In genomic region chr1:29460211-29460610, GRCh38 we compare ENCODE assay signal across 20 cellular contexts.
DNase-seq lines count a peak whose midpoint lies in the region; ATAC-seq and TF ChIP-seq lines count a peak whose summit lies in the region.
"Had no signal": no experiment of that assay in that cellular context is flagged by ENCODE, and none has a peak within 500 bp of the region (broad histone marks: within the 10 kb centered on the region; RNA-seq: fewer than 3 reads in every experiment).

No MANE protein-coding gene starts in this region.

- H3K27ac ChIP-seq in endodermal cell (ENCODE audit: low read depth, low read length) (no peak overlapping the region), spleen (no peak overlapping the region)
- H3K27ac ChIP-seq: BLaER1, SK-N-MC had no signal

- H3K4me3 ChIP-seq in endodermal cell (ENCODE audit: low read length) (no peak overlapping the region), spleen (no peak overlapping the region)
- H3K4me3 ChIP-seq: BLaER1, SK-N-MC had no signal

- no peak overlapping the region for H3K9ac ChIP-seq in endodermal cell (ENCODE audit: extremely low read depth, low read length, poor library complexity, severe bottlenecking)
- H3K9ac ChIP-seq: BLaER1 had no signal

- peaks cover 19% of the 10 kb centered on the region in 2 donors for H3K27me3 Mint-ChIP-seq in natural killer cell treated with Interleukin-12 subunit alpha and Interleukin-12 subunit beta and Interleukin-15 and Interleukin-18, amount 100 ng/mL, for 72 hours
- H3K27me3 Mint-ChIP-seq in natural killer cell (ENCODE audit: low read depth in 2 of 2): peaks cover 2 to 10% of the 10 kb centered on the region in 2 donors
- H3K27me3 Mint-ChIP-seq in endodermal cell (ENCODE audit: insufficient read depth): peaks cover 3% of the 10 kb centered on the region
- H3K27me3 Mint-ChIP-seq: CD4-positive, CD25-positive, alpha-beta regulatory T cell had no signal

- H3K4me1 ChIP-seq in endodermal cell (ENCODE audit: control insufficient read depth, insufficient read depth, low read length) (no peaks in the 10 kb centered on the region), spleen (no peaks in the 10 kb centered on the region)
- H3K4me1 ChIP-seq: BLaER1 had no signal

- ATAC-seq in natural killer cell treated with Interleukin-12 subunit alpha and Interleukin-12 subunit beta and Interleukin-15 and Interleukin-18, amount 100 ng/mL, for 72 hours: peak; percentile 17 to 29
- ATAC-seq in natural killer cell (no peak), HG02763 (IDR thresholded peaks at IDR 0.05; ENCODE audit: unreplicated experiment) (no peak)
- ATAC-seq: HCT116, Panc1 had no signal

- no peak for TF ChIP-seq CTCF in natural killer cell (IDR thresholded peaks at IDR 0.05)
- no peak for TF ChIP-seq CTCF in endodermal cell (conservative IDR thresholded peaks at IDR 0.05)
- no peak for TF ChIP-seq CTCF in spleen (IDR thresholded peaks at IDR 0.05 in 8 of 11, conservative IDR thresholded peaks at IDR 0.05 in 3 of 11)

- peaks cover 2% of the 10 kb centered on the region for H3K36me3 Mint-ChIP-seq in natural killer cell treated with Interleukin-12 subunit alpha and Interleukin-12 subunit beta and Interleukin-15 and Interleukin-18, amount 100 ng/mL, for 72 hours
- no peaks in the 10 kb centered on the region for H3K36me3 Mint-ChIP-seq in natural killer cell
- H3K36me3 Mint-ChIP-seq in endodermal cell (ENCODE audit: low read depth): no peaks in the 10 kb centered on the region
- H3K36me3 Mint-ChIP-seq: CD4-positive, CD25-positive, alpha-beta regulatory T cell had no signal

- TF ChIP-seq POLR2A in spleen (IDR thresholded peaks at IDR 0.05): no peak

- intact Hi-C loops in natural killer cell (cut with micrococcal nuclease) (no loop called here), spleen (cut with DNase I; ENCODE audit: low total_unique reads) (no loop called here)

- H3K36me3 ChIP-seq in endodermal cell (ENCODE audit: control insufficient read depth, insufficient read depth, low read length): no peaks in the 10 kb centered on the region
- H3K36me3 ChIP-seq in spleen: no peaks in the 10 kb centered on the region
- H3K36me3 ChIP-seq: BLaER1 had no signal

- H3K9me3 ChIP-seq in endodermal cell (ENCODE audit: control insufficient read depth, low read length) (peaks cover 4% of the 10 kb centered on the region), spleen (peaks cover 0 to 23% (median 13%) of the 10 kb centered on the region in 8 donors)

- no peaks in the 10 kb centered on the region for H3K27me3 ChIP-seq in endodermal cell (ENCODE audit: control insufficient read depth, insufficient read depth, low read length, poor library complexity, severe bottlenecking)
- peaks cover 0 to 30% (median 0%) of the 10 kb centered on the region in 7 donors for H3K27me3 ChIP-seq in spleen (replicated peaks in 1 of 7)

- no peak overlapping the region for H3K27ac Mint-ChIP-seq in natural killer cell treated with Interleukin-12 subunit alpha and Interleukin-12 subunit beta and Interleukin-15 and Interleukin-18, amount 100 ng/mL, for 72 hours
- no peak overlapping the region for H3K27ac Mint-ChIP-seq in natural killer cell
- H3K27ac Mint-ChIP-seq in endodermal cell: no peak overlapping the region
- H3K27ac Mint-ChIP-seq: CD4-positive, CD25-positive, alpha-beta regulatory T cell had no signal

- WGBS in endodermal cell (ENCODE audit: insufficient coverage in 1 of 2, insufficient read length in 1 of 2), 2 experiments: 86% methylated on average over 3 of the region's 3 CpGs; no CpG with 5 or more reads in 1 of the 2 experiments
- 57 to 90% (median 64%) methylated on average over 2 to 3 of the region's 3 CpGs for WGBS in spleen, 5 donors

- peak; percentile 29 for DNase-seq in natural killer cell treated with Interleukin-12 subunit alpha and Interleukin-12 subunit beta and Interleukin-15 and Interleukin-18, amount 100 ng/mL, for 72 hours (ENCODE audit: low spot score)
- DNase-seq in natural killer cell (no peak), endodermal cell (peak; percentile 22), spleen (peak; percentile 49), SIG-M5 treated with dmso at 0.1 percent for 504 hours (lab: John Stamatoyannopoulos, UW; ENCODE audit: unreplicated experiment) (no peak)
- DNase-seq in activated CD8-positive, alpha-beta memory T cell treated with anti-CD3 and anti-CD28 coated beads, Interleukin-2, amount 50 U/mL, for 4 hours: no peak
- DNase-seq: CD4-positive, CD25-positive, alpha-beta regulatory T cell; KG1; MM.1S; NCI-H1048; NCI-H1694; NCI-H2029 treated with DMSO at 0.1 percent for 48 hours; NCI-H226; NCI-H510A; SHP77 treated with DMSO at 0.1 percent for 48 hours had no signal

- no peaks in the 10 kb centered on the region for H3K4me1 Mint-ChIP-seq in natural killer cell treated with Interleukin-12 subunit alpha and Interleukin-12 subunit beta and Interleukin-15 and Interleukin-18, amount 100 ng/mL, for 72 hours (ENCODE audit: low read depth in 2 of 2)
- no peaks in the 10 kb centered on the region for H3K4me1 Mint-ChIP-seq in natural killer cell
- peaks cover 15% of the 10 kb centered on the region for H3K4me1 Mint-ChIP-seq in endodermal cell
- H3K4me1 Mint-ChIP-seq: CD4-positive, CD25-positive, alpha-beta regulatory T cell had no signal

- no peak overlapping the region for H3K4me3 Mint-ChIP-seq in natural killer cell treated with Interleukin-12 subunit alpha and Interleukin-12 subunit beta and Interleukin-15 and Interleukin-18, amount 100 ng/mL, for 72 hours
- H3K4me3 Mint-ChIP-seq in natural killer cell (no peak overlapping the region), endodermal cell (no peak overlapping the region)
- H3K4me3 Mint-ChIP-seq: CD4-positive, CD25-positive, alpha-beta regulatory T cell had no signal

- peaks cover 2% of the 10 kb centered on the region for H3K9me3 Mint-ChIP-seq in natural killer cell treated with Interleukin-12 subunit alpha and Interleukin-12 subunit beta and Interleukin-15 and Interleukin-18, amount 100 ng/mL, for 72 hours
- peaks cover 0 to 2% of the 10 kb centered on the region in 2 donors for H3K9me3 Mint-ChIP-seq in natural killer cell
- peaks cover 19% of the 10 kb centered on the region for H3K9me3 Mint-ChIP-seq in endodermal cell

Comparison
In these comparisons a context has a peak if more than half of its experiments do, and no peak if none do; other contexts are left out.
1. ATAC-seq: peak in natural killer cell treated with Interleukin-12 subunit alpha and Interleukin-12 subunit beta and Interleukin-15 and Interleukin-18, amount 100 ng/mL, for 72 hours (2 of 2); none in natural killer cell (0 of 3) and HG02763 (single experiment).
2. DNase-seq: peak in natural killer cell treated with Interleukin-12 subunit alpha and Interleukin-12 subunit beta and Interleukin-15 and Interleukin-18, amount 100 ng/mL, for 72 hours (single experiment), endodermal cell (single experiment) and spleen (single experiment); none in natural killer cell (single experiment), activated CD8-positive, alpha-beta memory T cell treated with anti-CD3 and anti-CD28 coated beads, Interleukin-2, amount 50 U/mL, for 4 hours (single experiment) and SIG-M5 treated with dmso at 0.1 percent for 504 hours (single experiment).